Comparison of ENCODE assay signal across 22 cellular contexts in genomic region chr22:27310966-27311665, GRCh38.
DNase-seq lines count a peak whose midpoint lies in the region; ATAC-seq and TF ChIP-seq lines count a peak whose summit lies in the region.
"Had no signal": no experiment of that assay in that cellular context is flagged by ENCODE, and none has a peak within 500 bp of the region (broad histone marks: within the 10 kb centered on the region; RNA-seq: fewer than 3 reads in every experiment).

No MANE protein-coding gene starts in this region.

- TF ChIP-seq CTCF in H9 (conservative IDR thresholded peaks at IDR 0.05) (no peak), foreskin fibroblast (IDR thresholded peaks at IDR 0.05; ENCODE audit: low read depth, low read length) (no peak)

- no peak overlapping the region for H3K18ac ChIP-seq in H9 (ENCODE audit: insufficient read length, low read depth, low read length)

- no peak overlapping the region for H4K91ac ChIP-seq in H9 (ENCODE audit: insufficient read length, low read depth, low read length)

- peaks cover 13% of the 10 kb centered on the region; the same call in 1 of the 2 replicates for H3K4me1 ChIP-seq in H9 (ENCODE audit: insufficient read depth, low read length)

- H3K9me3 ChIP-seq in H9 (ENCODE audit: control insufficient read depth, low read depth, low read length), result no peaks in the 10 kb centered on the region
- H3K9me3 ChIP-seq: tibial nerve had no signal

- H3K9ac ChIP-seq in H9 (ENCODE audit: extremely low read depth, insufficient read length, low read length), result no peak overlapping the region

- H3K9me3 Mint-ChIP-seq in H9, result peaks cover 0 to 4% of the 10 kb centered on the region in 2 experiments; a peak in 1 of 5 replicates
- peaks cover 0 to 15% (median 7%) of the 10 kb centered on the region in 9 donors for H3K9me3 Mint-ChIP-seq in naive thymus-derived CD8-positive, alpha-beta T cell

- H3K27me3 Mint-ChIP-seq in H9 (ENCODE audit: low read depth), result peaks cover 14% of the 10 kb centered on the region
- H3K27me3 Mint-ChIP-seq in naive thymus-derived CD8-positive, alpha-beta T cell, result peaks cover 4 to 27% (median 18%) of the 10 kb centered on the region in 5 donors
- H3K27me3 Mint-ChIP-seq: activated naive CD8-positive, alpha-beta T cell treated with anti-CD3 and anti-CD28 coated beads, Interleukin-2, amount 10 ng/mL, durations not matched to agents 7 days and 5 days had no signal

- no peak overlapping the region for H3K4ac ChIP-seq in H9 (ENCODE audit: low read depth, low read length)

- no peak overlapping the region for H2BK15ac ChIP-seq in H9 (ENCODE audit: low read depth, low read length)

- no peaks in the 10 kb centered on the region for H4K20me1 ChIP-seq in H9 (ENCODE audit: control insufficient read depth, insufficient read depth, insufficient read length)

- H4K5ac ChIP-seq in H9 (ENCODE audit: insufficient read length, low read depth, low read length), result no peak overlapping the region

- H3T11ph ChIP-seq in H9 (ENCODE audit: low read length), result no peak overlapping the region

- no peak for ATAC-seq in naive thymus-derived CD8-positive, alpha-beta T cell
- ATAC-seq: activated CD8-positive, alpha-beta T cell treated with anti-CD3 and anti-CD28 coated beads for 36 hours; PC-3; Right ventricle myocardium inferior had no signal

- H3K36me3 Mint-ChIP-seq in H9 (ENCODE audit: insufficient read depth in 1 of 3, low read depth in 3 of 3), result peaks cover 0 to 2% (median 0%) of the 10 kb centered on the region in 3 experiments; a peak in 3 of 7 replicates
- H3K36me3 Mint-ChIP-seq in naive thymus-derived CD8-positive, alpha-beta T cell, result peaks cover 3 to 9% (median 3%) of the 10 kb centered on the region in 3 donors
- H3K36me3 Mint-ChIP-seq: activated naive CD8-positive, alpha-beta T cell treated with anti-CD3 and anti-CD28 coated beads, Interleukin-2, amount 10 ng/mL, durations not matched to agents 7 days and 5 days had no signal

- H2BK20ac ChIP-seq in H9 (ENCODE audit: low read depth, low read length, poor library complexity, severe bottlenecking), result no peak overlapping the region

- H3K14ac ChIP-seq in H9 (ENCODE audit: insufficient read depth, low read length), result no peak overlapping the region

- no peak overlapping the region for H3K4me3 ChIP-seq in foreskin fibroblast (ENCODE audit: low read depth in 1 of 2, low read length in 2 of 2)
- H3K4me3 ChIP-seq: tibial nerve had no signal

- POLR2A ChIA-PET in naive thymus-derived CD8-positive, alpha-beta T cell (lab: Charles Lee), result no interaction called here

- H3K4me1 Mint-ChIP-seq in H9, result peaks cover 0 to 4% of the 10 kb centered on the region in 2 experiments; a peak in 2 of 4 replicates
- H3K4me1 Mint-ChIP-seq in naive thymus-derived CD8-positive, alpha-beta T cell, result peaks cover 0 to 6% (median 2%) of the 10 kb centered on the region in 4 donors
- H3K4me1 Mint-ChIP-seq: B cell; central memory CD8-positive, alpha-beta T cell had no signal

- no peak overlapping the region for H2BK120ac ChIP-seq in H9 (ENCODE audit: low read depth, low read length, poor library complexity, severe bottlenecking)

- no peaks in the 10 kb centered on the region for H3K79me2 ChIP-seq in H9 (ENCODE audit: insufficient read depth, low read length)

- no CpG with 5 or more reads among the region's 30 CpGs for WGBS in H9 (ENCODE audit: extremely low coverage, insufficient read length, low lambda C conversion rate)

- no peaks in the 10 kb centered on the region for H3K23me2 ChIP-seq in H9 (ENCODE audit: insufficient read length, low read depth, low read length, poor library complexity, severe bottlenecking)

- H2BK5ac ChIP-seq in H9 (ENCODE audit: insufficient read length, low read length), result no peak overlapping the region

- no peak overlapping the region for H3K56ac ChIP-seq in H9 (ENCODE audit: insufficient read length, low read depth, low read length)

- DNase-seq in H9 (no peak), caudate nucleus (lab: John Stamatoyannopoulos, UW) (peak in 15 of 61 donors; percentile 9 to 42 (median 16)), iPS-NIHi11 (ENCODE audit: low spot score) (peak; percentile 52), retina (peak; percentile 78), foreskin fibroblast (no peak), NCI-H146 (lab: John Stamatoyannopoulos, UW) (no peak), NCI-H446 treated with DMSO at 0.1 percent for 48 hours (lab: John Stamatoyannopoulos, UW) (no peak)
- no peak for DNase-seq in naive thymus-derived CD8-positive, alpha-beta T cell
- DNase-seq: activated CD4-positive, alpha-beta T cell treated with anti-CD3 and anti-CD28 coated beads for 1 hour; activated CD8-positive, alpha-beta T cell treated with anti-CD3 and anti-CD28 coated beads for 36 hours; activated naive CD8-positive, alpha-beta T cell treated with anti-CD3 and anti-CD28 coated beads, Interleukin-2, amount 10 ng/mL, durations not matched to agents 7 days and 5 days; HCEC 1CT; Karpas-422; NCI-H2171; NCI-H524 treated with DMSO at 0.1 percent for 48 hours; NK-92 treated with Interleukin-12 subunit alpha and Interleukin-12 subunit beta, amount 100 ng/mL, for 24 hours; PC-3; T-helper 2 cell had no signal

- no peak overlapping the region for H4K8ac ChIP-seq in H9 (replicated peaks; ENCODE audit: insufficient read length, low read depth, low read length)

- H3K4me3 Mint-ChIP-seq in H9, result peak overlapping the region in 1 of 2 experiments; percentile 10; a peak in 1 of 5 replicates
- H3K4me3 Mint-ChIP-seq in naive thymus-derived CD8-positive, alpha-beta T cell, result no peak overlapping the region
- H3K4me3 Mint-ChIP-seq: activated CD8-positive, alpha-beta T cell treated with anti-CD3 and anti-CD28 coated beads for 36 hours; activated naive CD8-positive, alpha-beta T cell treated with anti-CD3 and anti-CD28 coated beads, Interleukin-2, amount 10 ng/mL, durations not matched to agents 7 days and 5 days; B cell; central memory CD8-positive, alpha-beta T cell had no signal

- H3K23ac ChIP-seq in H9 (ENCODE audit: insufficient read length, low read depth, low read length), result no peak overlapping the region

- H3K27ac Mint-ChIP-seq in H9, result no peak overlapping the region
- no peak overlapping the region for H3K27ac Mint-ChIP-seq in naive thymus-derived CD8-positive, alpha-beta T cell
- H3K27ac Mint-ChIP-seq: activated CD8-positive, alpha-beta T cell treated with anti-CD3 and anti-CD28 coated beads for 36 hours; activated naive CD8-positive, alpha-beta T cell treated with anti-CD3 and anti-CD28 coated beads, Interleukin-2, amount 10 ng/mL, durations not matched to agents 7 days and 5 days; B cell had no signal

- H2AFZ ChIP-seq in H9 (ENCODE audit: low read length), result no peak overlapping the region

- H2AK5ac ChIP-seq in H9 (ENCODE audit: insufficient read length, low read length), result no peak overlapping the region

- no peak overlapping the region for H3K27ac ChIP-seq in H9 (ENCODE audit: insufficient read length, low read depth, low read length)
- H3K27ac ChIP-seq in caudate nucleus (ENCODE audit: low read depth, low read length), result peak overlapping the region; percentile 60
- H3K27ac ChIP-seq: tibial nerve had no signal

- no peaks in the 10 kb centered on the region for H3K27me3 ChIP-seq in H9 (ENCODE audit: insufficient read depth, low read length)
- H3K27me3 ChIP-seq: tibial nerve had no signal

- H3K79me1 ChIP-seq in H9 (ENCODE audit: insufficient read depth, low read depth, low read length, poor library complexity, severe bottlenecking), result no peaks in the 10 kb centered on the region

- no peak overlapping the region for H2BK12ac ChIP-seq in H9 (ENCODE audit: insufficient read length, low read depth, low read length)

- peak overlapping the region; percentile 54 for H3K4me2 ChIP-seq in H9 (ENCODE audit: insufficient read depth, insufficient read length, low read length)

Comparison
In these comparisons a context has a peak if more than half of its experiments do, and no peak if none do; other contexts are left out.
1. DNase-seq: peak in iPS-NIHi11 (single experiment) and retina (single experiment); none in H9 (single experiment), naive thymus-derived CD8-positive, alpha-beta T cell (0 of 10), foreskin fibroblast (0 of 2), NCI-H146 (single experiment) and NCI-H446 treated with DMSO at 0.1 percent for 48 hours (single experiment).